Comparison of ENCODE assay signal across 3 cellular contexts in the genomic region with DNA sequence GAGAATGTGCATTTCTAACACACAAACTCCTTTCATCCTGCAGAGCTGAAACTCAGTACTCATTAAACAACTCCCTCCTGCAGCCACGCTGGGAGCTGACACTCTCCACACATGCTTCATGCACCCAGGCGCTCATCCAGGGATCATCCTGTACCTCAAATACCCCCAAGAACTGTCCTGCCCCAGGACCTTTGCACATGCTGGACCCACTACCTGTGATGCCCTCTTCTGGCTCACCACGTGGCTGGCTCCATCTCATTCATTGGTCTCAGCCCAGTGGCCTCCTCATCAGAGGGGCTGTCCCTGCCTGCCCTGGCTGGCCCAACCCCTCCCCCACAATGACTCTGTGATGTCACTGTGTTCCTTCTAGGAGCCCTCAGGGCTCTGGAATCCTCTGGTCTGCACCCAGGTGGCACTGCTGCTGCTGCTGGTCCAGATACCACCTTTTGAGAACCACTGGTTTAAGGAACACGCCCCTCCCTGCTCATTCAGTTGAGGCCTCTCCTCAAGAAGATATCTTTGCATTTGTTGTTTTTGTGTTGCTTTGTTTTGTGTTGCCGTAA.
TF ChIP-seq lines count a peak whose summit lies in the region.

No MANE protein-coding gene starts in this region.

TF ChIP-seq in GM23338, 12 proteins besides CTCF, POLR2A, EP300 and RAD21:
- no peak for TF ChIP-seq JUNB (IDR thresholded peaks at IDR 0.05; ENCODE audit: unreplicated experiment)
- TF ChIP-seq CREB1 (CRISPR knock-in tag; IDR thresholded peaks at IDR 0.05; ENCODE audit: low read depth), result peak; percentile 25; the same call in 1 of the 2 replicates
TF ChIP-seq in GM23338: peak in this region for 1.

TF ChIP-seq in HEK293, 187 proteins besides CTCF, POLR2A, EP300 and RAD21:
- TF ChIP-seq, protein P1, sequence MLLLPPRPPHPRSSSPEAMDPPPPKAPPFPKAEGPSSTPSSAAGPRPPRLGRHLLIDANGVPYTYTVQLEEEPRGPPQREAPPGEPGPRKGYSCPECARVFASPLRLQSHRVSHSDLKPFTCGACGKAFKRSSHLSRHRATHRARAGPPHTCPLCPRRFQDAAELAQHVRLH (tag by site-specific recombination; IDR thresholded peaks at IDR 0.05), result peak; percentile 73
- TF ChIP-seq ZNF626 (tag by site-specific recombination; IDR thresholded peaks at IDR 0.05) (no peak), ZNF623 (tag by site-specific recombination; IDR thresholded peaks at IDR 0.05) (peak; percentile 98)
- TF ChIP-seq, protein P2, sequence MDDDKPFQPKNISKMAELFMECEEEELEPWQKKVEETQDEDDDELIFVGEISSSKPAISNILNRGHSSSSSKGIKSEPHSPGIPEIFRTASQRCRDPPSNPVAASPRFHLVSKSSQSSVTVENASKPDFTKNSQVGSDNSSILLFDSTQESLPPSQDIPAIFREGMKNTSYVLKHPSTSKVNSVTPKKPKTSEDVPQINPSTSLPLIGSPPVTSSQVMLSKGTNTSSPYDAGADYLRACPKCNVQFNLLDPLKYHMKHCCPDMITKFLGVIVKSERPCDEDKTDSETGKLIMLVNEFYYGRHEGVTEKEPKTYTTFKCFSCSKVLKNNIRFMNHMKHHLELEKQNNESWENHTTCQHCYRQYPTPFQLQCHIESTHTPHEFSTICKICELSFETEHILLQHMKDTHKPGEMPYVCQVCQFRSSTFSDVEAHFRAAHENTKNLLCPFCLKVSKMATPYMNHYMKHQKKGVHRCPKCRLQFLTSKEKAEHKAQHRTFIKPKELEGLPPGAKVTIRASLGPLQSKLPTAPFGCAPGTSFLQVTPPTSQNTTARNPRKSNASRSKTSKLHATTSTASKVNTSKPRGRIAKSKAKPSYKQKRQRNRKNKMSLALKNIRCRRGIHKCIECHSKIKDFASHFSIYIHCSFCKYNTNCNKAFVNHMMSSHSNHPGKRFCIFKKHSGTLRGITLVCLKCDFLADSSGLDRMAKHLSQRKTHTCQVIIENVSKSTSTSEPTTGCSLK (tag by site-specific recombination; IDR thresholded peaks at IDR 0.05), result no peak
TF ChIP-seq in HEK293: peak in this region for 2.

TF ChIP-seq in K562, 482 proteins besides CTCF, POLR2A, EP300 and RAD21:
- no peak for TF ChIP-seq HDAC6 (IDR thresholded peaks at IDR 0.05; ENCODE audit: low read depth, low read length)
- TF ChIP-seq NCOR1 (IDR thresholded peaks at IDR 0.05), result no peak
- no peak for TF ChIP-seq RBM22 (IDR thresholded peaks at IDR 0.05; ENCODE audit: low read depth, low read length, poor library complexity, severe bottlenecking)
- TF ChIP-seq RBM25 (IDR thresholded peaks at IDR 0.05; ENCODE audit: low read depth, low read length, severe bottlenecking), result peak; percentile 33
TF ChIP-seq in K562: peak in this region for 1.
